In genomic region chr1:203304391-203304918, GRCh38 we compare ENCODE assay signal across 9 cellular contexts. TPM values are rescaled to one million over a fixed set of nuclear protein-coding genes. Genes with fewer than 3 reads are reported as not detected.
DNase-seq lines count a peak whose midpoint lies in the region; TF ChIP-seq lines count a peak whose summit lies in the region.
"Had no signal": no experiment of that assay in that cellular context is flagged by ENCODE, and none has a peak within 500 bp of the region (broad histone marks: within the 10 kb centered on the region; RNA-seq: fewer than 3 reads in every experiment).

No MANE protein-coding gene starts in this region.

- TF ChIP-seq CTCF in esophagus squamous epithelium (IDR thresholded peaks at IDR 0.05), result no peak
- no peak for TF ChIP-seq CTCF in sigmoid colon (IDR thresholded peaks at IDR 0.05)

- H3K36me3 ChIP-seq in H7 (replicated peaks; ENCODE audit: control insufficient read depth, insufficient read depth, low read length), result no peaks in the 10 kb centered on the region
- H3K36me3 ChIP-seq in SJCRH30, result peaks cover 15% of the 10 kb centered on the region; the same call in 1 of the 2 replicates
- H3K36me3 ChIP-seq in esophagus squamous epithelium, result peaks cover 5 to 26% (median 11%) of the 10 kb centered on the region in 3 donors
- peaks cover 8 to 33% (median 15%) of the 10 kb centered on the region in 4 donors for H3K36me3 ChIP-seq in sigmoid colon

- H3K27ac ChIP-seq in SJCRH30 (peak overlapping the region; percentile 59), esophagus squamous epithelium (peak overlapping the region; percentile 97 to 99 (median 99)), sigmoid colon (peak overlapping the region; percentile 96 to 100 (median 100))

- TF ChIP-seq POLR2A in esophagus squamous epithelium (IDR thresholded peaks at IDR 0.05) (no peak), sigmoid colon (IDR thresholded peaks at IDR 0.05) (no peak)

- WGBS in esophagus squamous epithelium, 2 donors, result 69 to 80% methylated on average over 9 of the region's 9 CpGs
- WGBS in sigmoid colon, 2 donors, result 63 to 76% methylated on average over 9 of the region's 9 CpGs

- DNase-seq in H7, result no peak
- DNase-seq in SJCRH30, result no peak
- DNase-seq in esophagus squamous epithelium (lab: John Stamatoyannopoulos, UW), result no peak
- DNase-seq in sigmoid colon, result peak; percentile 69
- DNase-seq in OCI-M2 (lab: John Stamatoyannopoulos, UW; ENCODE audit: unreplicated experiment), result no peak
- DNase-seq in SW480 (ENCODE audit: low spot score), result no peak
- DNase-seq in NCI-H446 (lab: John Stamatoyannopoulos, UW), result no peak
- no peak for DNase-seq in retina

- H3K9me3 ChIP-seq in SJCRH30 (replicated peaks), result no peaks in the 10 kb centered on the region
- H3K9me3 ChIP-seq in esophagus squamous epithelium, result no peaks in the 10 kb centered on the region
- H3K9me3 ChIP-seq in sigmoid colon, result no peaks in the 10 kb centered on the region

- intact Hi-C loops in esophagus squamous epithelium (cut with DNase I) (no loop called here), sigmoid colon (cut with DNase I) (no loop called here)

- H3K4me1 ChIP-seq in SJCRH30 (peaks cover 26% of the 10 kb centered on the region), esophagus squamous epithelium (peaks cover 31 to 72% (median 33%) of the 10 kb centered on the region in 3 donors), sigmoid colon (peaks cover 0 to 36% (median 35%) of the 10 kb centered on the region in 4 donors)

- H3K27me3 ChIP-seq in H7 (ENCODE audit: control insufficient read depth, insufficient read depth, low read length) (peaks cover 71% of the 10 kb centered on the region), SJCRH30 (peaks cover 4% of the 10 kb centered on the region; the same call in 1 of the 2 replicates), esophagus squamous epithelium (no peaks in the 10 kb centered on the region), sigmoid colon (no peaks in the 10 kb centered on the region)
- H3K27me3 ChIP-seq: cardiac muscle cell had no signal

- no peak for TF ChIP-seq EP300 in sigmoid colon (IDR thresholded peaks at IDR 0.05)

- H3K4me3 ChIP-seq in H7 (ENCODE audit: insufficient read depth, low read depth, low read length) (peak overlapping the region; percentile 42; the same call in 1 of the 2 replicates), SJCRH30 (peak overlapping the region; percentile 98), esophagus squamous epithelium (peak overlapping the region in 3 of 4 donors; percentile 88 to 96 (median 90)), sigmoid colon (peak overlapping the region; percentile 20 to 99 (median 98))

RNA-seq across cellular contexts. Expression of gene BTG2, which starts 0.9 kb away (rescaled TPM):
- total RNA-seq in H7 (2014; rRNA removed; shearing (Covaris generic)), result 7.2 and 8.7 TPM in 2 replicates
- total RNA-seq in SJCRH30 (2014; rRNA removed; shearing (Covaris generic)), result 59.8 and 63.1 TPM in 2 replicates
- total RNA-seq in esophagus squamous epithelium, result 10 to 100 TPM; 29.7 to 46.2 (median 41.3) TPM
- 100 to 1,000 TPM in 3 of 4 donors, 10 to 100 TPM in 1; 66.0 to 397 (median 180) TPM for total RNA-seq in sigmoid colon
- 10 to 100 TPM; 37.2 to 81.0 (median 63.7) TPM for polyA plus RNA-seq in sigmoid colon

RNA-seq across cellular contexts. Expression of gene FMOD, which starts 46.5 kb away (rescaled TPM):
- not detected in 2 replicates for total RNA-seq in H7 (2014; rRNA removed; shearing (Covaris generic))
- total RNA-seq in SJCRH30 (2014; rRNA removed; shearing (Covaris generic)), result 7.5 and 7.6 TPM in 2 replicates
- total RNA-seq in esophagus squamous epithelium (10 to 100 TPM in 2 of 4 donors, 1 to 10 TPM in 2; 4.3 to 29.9 (median 9.9) TPM), sigmoid colon (10 to 100 TPM; 32.9 to 64.5 (median 40.4) TPM)
- 10 to 100 TPM in 2 of 3 donors, 1 to 10 TPM in 1; 9.5 to 30.6 (median 17.5) TPM for polyA plus RNA-seq in sigmoid colon

Comparison
In these comparisons a context has a peak if more than half of its experiments do, and no peak if none do; other contexts are left out.
1. H3K4me3 ChIP-seq: peak in every context shown above with its lines; median percentile 98 in sigmoid colon; 98 in SJCRH30; 90 in esophagus squamous epithelium; 42 in H7.